Comparison of ENCODE assay signal across 8 cellular contexts in the genomic region with DNA sequence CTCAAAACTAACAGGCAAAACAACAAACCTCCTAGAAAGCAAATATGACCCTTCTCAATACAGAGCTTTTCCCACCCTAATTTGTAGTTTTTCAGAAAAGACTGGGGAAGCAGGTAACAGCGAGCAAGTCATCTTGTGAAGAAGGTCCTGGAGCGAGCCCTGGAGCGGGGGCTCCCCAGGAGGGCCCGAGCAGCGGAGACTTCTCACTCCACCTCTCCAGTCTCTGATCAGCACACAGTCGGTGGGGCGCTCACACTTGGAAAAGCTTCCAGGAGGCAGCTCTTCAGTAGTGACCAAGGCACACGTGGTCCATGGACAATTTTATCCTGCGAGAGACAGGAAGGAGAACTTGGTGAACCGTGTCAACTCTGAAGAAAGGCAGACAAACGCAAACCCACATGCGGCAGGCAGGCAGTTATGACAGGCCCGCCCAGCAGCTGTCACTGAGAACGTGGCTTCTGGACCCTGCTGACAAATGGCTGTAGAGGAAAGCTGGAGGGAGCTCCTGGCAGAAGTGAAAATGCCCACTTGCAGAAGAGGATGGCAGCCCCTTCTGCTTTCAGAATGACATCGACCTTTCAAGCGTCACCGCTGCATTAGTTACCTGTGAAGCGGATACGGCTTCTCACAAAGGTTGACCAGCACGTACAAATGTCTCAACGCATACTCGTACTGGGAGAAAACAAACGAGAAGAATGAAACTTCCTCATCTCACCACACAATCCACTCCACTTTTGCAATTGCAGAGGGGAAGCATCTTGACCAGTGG. TPM values are rescaled to one million over a fixed set of nuclear protein-coding genes. Genes with fewer than 3 reads are reported as not detected.
DNase-seq lines count a peak whose midpoint lies in the region; ATAC-seq and TF ChIP-seq lines count a peak whose summit lies in the region.

No MANE protein-coding gene starts in this region.

- H3K36me3 Mint-ChIP-seq in MCF 10A (ENCODE audit: insufficient read depth, unreplicated experiment) (peaks cover 12% of the 10 kb centered on the region), activated B cell treated with CpG ODN at 0.5 μM for 24 hours (ENCODE audit: low read depth) (peaks cover 19% of the 10 kb centered on the region)
- no peaks in the 10 kb centered on the region for H3K36me3 Mint-ChIP-seq in activated T-helper 1 cell treated with anti-CD3 and anti-CD28 coated beads, Interleukin-12 subunit alpha, Interleukin-12 subunit beta, Interleukin-2, Interleukin-4 antibody, amounts not matched to agents 30 ng/mL and 10 ng/mL and 1 ng/mL, durations not matched to agents 14 hours and 24 hours and 36 hours (ENCODE audit: low read depth)

- no peak overlapping the region for H2AFZ ChIP-seq in mammary epithelial cell (ENCODE audit: low read depth, low read length)

- ATAC-seq in HG03095 (IDR thresholded peaks at IDR 0.05; ENCODE audit: unreplicated experiment) (peak; percentile 93), activated B cell treated with CpG ODN at 0.5 μM for 24 hours (ENCODE audit: low read depth) (peak; percentile 98)

- H3K4me3 Mint-ChIP-seq in MCF 10A (ENCODE audit: unreplicated experiment): no peak overlapping the region
- peak overlapping the region; percentile 51 for H3K4me3 Mint-ChIP-seq in activated B cell treated with CpG ODN at 0.5 μM for 24 hours
- no peak overlapping the region for H3K4me3 Mint-ChIP-seq in activated T-helper 1 cell treated with anti-CD3 and anti-CD28 coated beads, Interleukin-12 subunit alpha, Interleukin-12 subunit beta, Interleukin-2, Interleukin-4 antibody, amounts not matched to agents 30 ng/mL and 10 ng/mL and 1 ng/mL, durations not matched to agents 14 hours and 24 hours and 36 hours

- H3K36me3 ChIP-seq in mammary epithelial cell (ENCODE audit: insufficient read depth, low read length): no peaks in the 10 kb centered on the region

- H3K4me1 ChIP-seq in mammary epithelial cell (ENCODE audit: insufficient read depth, low read length): peaks cover 6% of the 10 kb centered on the region

- POLR2A ChIA-PET in MCF 10A (lab: Yijun Ruan, JAX): no interaction called here
- POLR2A ChIA-PET in activated B cell treated with CpG ODN at 0.5 μM for 24 hours (lab: Charles Lee): interaction anchor here (0.6 to 1.6 kb wide), 13 partner anchors 11 to 664 kb away, joined by 3 to 7 read pairs (median 5); partner anchors contain the start of genes CPSF2, GOLGA5, LGMN and NDUFB1

- H3K9me3 ChIP-seq in mammary epithelial cell (replicated peaks; ENCODE audit: insufficient read depth, low read length): no peaks in the 10 kb centered on the region

- H3K27ac Mint-ChIP-seq in MCF 10A (ENCODE audit: low read depth, unreplicated experiment) (no peak overlapping the region), activated B cell treated with CpG ODN at 0.5 μM for 24 hours (peak overlapping the region; percentile 90)
- no peak overlapping the region for H3K27ac Mint-ChIP-seq in activated T-helper 1 cell treated with anti-CD3 and anti-CD28 coated beads, Interleukin-12 subunit alpha, Interleukin-12 subunit beta, Interleukin-2, Interleukin-4 antibody, amounts not matched to agents 30 ng/mL and 10 ng/mL and 1 ng/mL, durations not matched to agents 14 hours and 24 hours and 36 hours

- no peak overlapping the region for H3K9ac ChIP-seq in mammary epithelial cell (ENCODE audit: insufficient read depth, low read length)

- H3K27me3 Mint-ChIP-seq in MCF 10A (ENCODE audit: insufficient read depth, unreplicated experiment): no peaks in the 10 kb centered on the region
- no peaks in the 10 kb centered on the region for H3K27me3 Mint-ChIP-seq in activated B cell treated with CpG ODN at 0.5 μM for 24 hours
- peaks cover 7% of the 10 kb centered on the region for H3K27me3 Mint-ChIP-seq in activated T-helper 1 cell treated with anti-CD3 and anti-CD28 coated beads, Interleukin-12 subunit alpha, Interleukin-12 subunit beta, Interleukin-2, Interleukin-4 antibody, amounts not matched to agents 30 ng/mL and 10 ng/mL and 1 ng/mL, durations not matched to agents 14 hours and 24 hours and 36 hours (ENCODE audit: insufficient read depth)

- DNase-seq in mammary epithelial cell (no peak), MCF 10A (ENCODE audit: unreplicated experiment) (no peak), activated B cell treated with CpG ODN at 0.5 μM for 24 hours (peak; percentile 57), NCI-H345 treated with DMSO at 0.1 percent for 48 hours (lab: John Stamatoyannopoulos, UW; ENCODE audit: unreplicated experiment) (no peak)
- DNase-seq in activated T-helper 1 cell treated with anti-CD3 and anti-CD28 coated beads, Interleukin-12 subunit alpha, Interleukin-12 subunit beta, Interleukin-2, Interleukin-4 antibody, amounts not matched to agents 30 ng/mL and 10 ng/mL and 1 ng/mL, durations not matched to agents 14 hours and 24 hours and 36 hours (ENCODE audit: low spot score): no peak
- DNase-seq in stimulated activated CD8-positive, alpha-beta memory T cell treated with anti-CD3 and anti-CD28 coated beads, Interleukin-4, amount 100 ng/mL, for 48 hours: no peak

- dilution Hi-C loops in mammary epithelial cell (cut with HindIII; ENCODE audit: low sequenced_read_pairs): loop anchor here (5.0 kb wide), 2 partner anchors 73 to 82 kb away; no protein-coding TSS in a partner anchor

- no peaks in the 10 kb centered on the region for H3K27me3 ChIP-seq in mammary epithelial cell (ENCODE audit: insufficient read depth, low read length)

- no peak overlapping the region for H3K4me2 ChIP-seq in mammary epithelial cell (ENCODE audit: insufficient read depth, low read depth, low read length)

- no peaks in the 10 kb centered on the region for H3K4me1 Mint-ChIP-seq in MCF 10A (ENCODE audit: insufficient read depth, unreplicated experiment)
- H3K4me1 Mint-ChIP-seq in activated B cell treated with CpG ODN at 0.5 μM for 24 hours: peaks cover 60% of the 10 kb centered on the region
- no peaks in the 10 kb centered on the region for H3K4me1 Mint-ChIP-seq in activated T-helper 1 cell treated with anti-CD3 and anti-CD28 coated beads, Interleukin-12 subunit alpha, Interleukin-12 subunit beta, Interleukin-2, Interleukin-4 antibody, amounts not matched to agents 30 ng/mL and 10 ng/mL and 1 ng/mL, durations not matched to agents 14 hours and 24 hours and 36 hours (ENCODE audit: low read depth)

- H4K20me1 ChIP-seq in mammary epithelial cell (ENCODE audit: insufficient read depth, low read length): no peaks in the 10 kb centered on the region

- BruUV-seq in mammary epithelial cell (replicated peaks; lab: Mats Ljungman, UMichigan) (TSS peak; percentile 52), MCF 10A (replicated peaks; lab: Mats Ljungman, UMichigan) (no TSS peak)

- H3K9me3 Mint-ChIP-seq in MCF 10A (ENCODE audit: unreplicated experiment) (no peaks in the 10 kb centered on the region), activated B cell treated with CpG ODN at 0.5 μM for 24 hours (no peaks in the 10 kb centered on the region)
- no peaks in the 10 kb centered on the region for H3K9me3 Mint-ChIP-seq in activated T-helper 1 cell treated with anti-CD3 and anti-CD28 coated beads, Interleukin-12 subunit alpha, Interleukin-12 subunit beta, Interleukin-2, Interleukin-4 antibody, amounts not matched to agents 30 ng/mL and 10 ng/mL and 1 ng/mL, durations not matched to agents 14 hours and 24 hours and 36 hours

- H3K27ac ChIP-seq in mammary epithelial cell (ENCODE audit: insufficient read depth, low read depth, low read length): no peak overlapping the region
- peak overlapping the region; percentile 28 for H3K27ac ChIP-seq in temporal lobe (ENCODE audit: low read depth, low read length)

- intact Hi-C loops in mammary epithelial cell (cut with micrococcal nuclease) (no loop called here), MCF 10A (cut with micrococcal nuclease) (no loop called here), activated B cell treated with CpG ODN at 0.5 μM for 24 hours (cut with micrococcal nuclease) (loop anchor here (1.0 to 5.0 kb wide), 6 partner anchors 8 to 88 kb away; partner anchors contain the start of genes GOLGA5 and LGMN)
- intact Hi-C loops in activated T-helper 1 cell treated with anti-CD3 and anti-CD28 coated beads, Interleukin-12 subunit alpha, Interleukin-12 subunit beta, Interleukin-2, Interleukin-4 antibody, amounts not matched to agents 30 ng/mL and 10 ng/mL and 1 ng/mL, durations not matched to agents 14 hours and 24 hours and 36 hours (cut with micrococcal nuclease): no loop called here

- no peak overlapping the region for H3K4me3 ChIP-seq in mammary epithelial cell (replicated peaks in 1 of 3; ENCODE audit: insufficient read depth in 1 of 3, low read depth in 2 of 3, low read length in 3 of 3)

- TF ChIP-seq CTCF in mammary epithelial cell (conservative IDR thresholded peaks at IDR 0.05 in 1 of 2, IDR thresholded peaks at IDR 0.05 in 1 of 2; ENCODE audit: extremely low read depth in 1 of 2, insufficient read depth in 1 of 2, low read depth in 1 of 2, low read length in 2 of 2) (no peak), MCF 10A (IDR thresholded peaks at IDR 0.05; ENCODE audit: unreplicated experiment) (no peak), activated B cell treated with CpG ODN at 0.5 μM for 24 hours (IDR thresholded peaks at IDR 0.05) (no peak)

- CTCF ChIA-PET in mammary epithelial cell (lab: Charles Lee; ENCODE audit: low non-redundant PET) (no interaction called here), MCF 10A (lab: Yijun Ruan, JAX) (interaction anchor here (0.8 to 1.0 kb wide), 2 partner anchors 13 to 17 kb away, joined by 3 to 5 read pairs; no protein-coding TSS in a partner anchor), activated B cell treated with CpG ODN at 0.5 μM for 24 hours (lab: Charles Lee) (interaction anchor here (1.1 kb wide), 3 partner anchors 14 to 76 kb away, joined by 3 read pairs; no protein-coding TSS in a partner anchor)

- in situ Hi-C loops in mammary epithelial cell (cut with MboI; ENCODE audit: low sequenced_read_pairs in 2 of 2): no loop called here

- H3K79me2 ChIP-seq in mammary epithelial cell (ENCODE audit: insufficient read depth, low read length): no peaks in the 10 kb centered on the region

- 92% methylated on average over 14 of the region's 23 CpGs for WGBS in mammary epithelial cell (ENCODE audit: low coverage, missing lambda C conversion rate)

RNA-seq across cellular contexts. Expression of gene LGMN, which starts 44.2 kb away (rescaled TPM):
- total RNA-seq in mammary epithelial cell (10 to 100 TPM; 28.8 to 30.2 TPM), MCF 10A (2022) (16.6 and 20.0 TPM in 2 replicates), activated B cell treated with CpG ODN at 0.5 μM for 24 hours (10.3 and 11.8 TPM in 2 replicates), temporal lobe (26.1 TPM)
- polyA plus RNA-seq in mammary epithelial cell: 47.9 TPM
- polyA minus RNA-seq in mammary epithelial cell: 69.8 TPM
- 1.3 and 2.2 TPM in 2 replicates for total RNA-seq in activated T-helper 1 cell treated with anti-CD3 and anti-CD28 coated beads, Interleukin-12 subunit alpha, Interleukin-12 subunit beta, Interleukin-2, Interleukin-4 antibody, amounts not matched to agents 30 ng/mL and 10 ng/mL and 1 ng/mL, durations not matched to agents 14 hours and 24 hours and 36 hours
